28 cellular contexts compared by ENCODE assay signal in genomic region chr13:67986234-67986633, GRCh38.
"Had no signal": no experiment of that assay in that cellular context is flagged by ENCODE, and none has a peak within 500 bp of the region (broad histone marks: within the 10 kb centered on the region; RNA-seq: fewer than 3 reads in every experiment).

No MANE protein-coding gene starts in this region.

- H3K27ac ChIP-seq: colonic mucosa, epithelial cell of prostate, esophagus squamous epithelium, gastrocnemius medialis, heart right ventricle, left lung, lower lobe of right lung had no signal

- H3K36me3 Mint-ChIP-seq: memory B cell; naive thymus-derived CD4-positive, alpha-beta T cell had no signal

- H3K27ac Mint-ChIP-seq: dendritic cell treated with granulocyte-macrophage colony-stimulating factor and Interleukin-4, amounts not matched to agents 40 ng/mL and 50 ng/mL, for 4 days; effector memory CD8-positive, alpha-beta T cell; endodermal cell; memory B cell; naive thymus-derived CD4-positive, alpha-beta T cell had no signal

- ATAC-seq: effector memory CD8-positive, alpha-beta T cell; esophagus mucosa; gastrocnemius medialis; heart right ventricle; left cardiac atrium; left lung; left ventricle myocardium superior; lower lobe of right lung; naive thymus-derived CD4-positive, alpha-beta T cell had no signal

- FAIRE-seq: endometrium, islet of Langerhans, keratinocyte had no signal

- H3K9me3 ChIP-seq: colonic mucosa, esophagus squamous epithelium, gastrocnemius medialis, lower lobe of right lung had no signal

- H3K4me1 ChIP-seq: colonic mucosa, esophagus squamous epithelium, gastrocnemius medialis, heart right ventricle, left lung, lower lobe of right lung had no signal

- H3K9me3 Mint-ChIP-seq: endodermal cell, memory B cell had no signal

- H3K4me1 Mint-ChIP-seq: endodermal cell; memory B cell; naive thymus-derived CD4-positive, alpha-beta T cell had no signal

- DNase-seq: colonic mucosa; cortex of kidney; effector CD8-positive, alpha-beta T cell; effector memory CD8-positive, alpha-beta T cell; endodermal cell; erythroblast; esophagus squamous epithelium; foreskin fibroblast; foreskin melanocyte; gastrocnemius medialis; glutamatergic neuron; head of caudate nucleus; heart right ventricle; hippocampal formation; left cardiac atrium; left lung; left ventricle myocardium superior; lower lobe of right lung; mesendoderm; midbrain; naive thymus-derived CD4-positive, alpha-beta T cell had no signal

- H3K27me3 Mint-ChIP-seq: dendritic cell treated with granulocyte-macrophage colony-stimulating factor and Interleukin-4, amounts not matched to agents 40 ng/mL and 50 ng/mL, for 4 days; effector memory CD8-positive, alpha-beta T cell; memory B cell; naive thymus-derived CD4-positive, alpha-beta T cell had no signal

- H3K27me3 ChIP-seq: colonic mucosa, esophagus squamous epithelium, gastrocnemius medialis, heart right ventricle, left lung had no signal

- H3K4me3 Mint-ChIP-seq: dendritic cell treated with granulocyte-macrophage colony-stimulating factor and Interleukin-4, amounts not matched to agents 40 ng/mL and 50 ng/mL, for 4 days; effector memory CD8-positive, alpha-beta T cell; endodermal cell; memory B cell; naive thymus-derived CD4-positive, alpha-beta T cell had no signal

- H3K4me3 ChIP-seq: colonic mucosa, esophagus squamous epithelium, gastrocnemius medialis, heart right ventricle, left lung, lower lobe of right lung had no signal

- H3K36me3 ChIP-seq: colonic mucosa, esophagus squamous epithelium, gastrocnemius medialis, heart right ventricle, left lung, lower lobe of right lung had no signal
